ENCODE assay signal across 25 cellular contexts in the genomic region with DNA sequence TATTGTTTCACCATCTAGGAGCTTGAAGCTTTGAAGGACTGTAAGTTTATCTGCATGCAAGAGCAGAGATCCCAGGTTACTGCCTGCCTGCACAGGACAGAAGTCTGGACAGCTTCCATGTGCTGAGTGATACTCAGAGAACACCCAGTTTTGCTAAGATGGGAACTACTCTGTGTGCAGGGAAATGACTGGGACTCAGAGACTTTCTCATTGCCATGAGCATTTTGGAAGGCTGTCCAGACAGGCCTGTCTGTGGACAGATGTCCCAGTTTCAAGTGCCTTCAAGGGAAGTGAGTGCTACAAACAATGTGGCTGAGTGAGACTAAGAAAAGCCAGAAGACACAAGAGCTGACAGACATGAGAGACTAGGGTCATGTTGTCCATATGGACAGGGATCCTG.
"Had no signal": no experiment of that assay in that cellular context is flagged by ENCODE, and none has a peak within 500 bp of the region (broad histone marks: within the 10 kb centered on the region; RNA-seq: fewer than 3 reads in every experiment).

No MANE protein-coding gene starts in this region.

- H3K27ac ChIP-seq: SJCRH30, VCaP had no signal

- H3K4me2 ChIP-seq: SK-N-SH had no signal

- H3K27me3 ChIP-seq: SJCRH30 had no signal

- H3K4me1 ChIP-seq: SJCRH30 had no signal

- H3K9me3 ChIP-seq: SJCRH30, SK-N-SH had no signal

- H3K36me3 ChIP-seq: SJCRH30 had no signal

- H3K4me3 ChIP-seq: SJCRH30 had no signal

- ATAC-seq: PC-3 had no signal

- DNase-seq: activated CD4-positive, alpha-beta memory T cell treated with anti-CD3 and anti-CD28 coated beads, Interleukin-2, amount 10 ng/mL, durations not matched to agents 7 days and 5 days; activated CD4-positive, alpha-beta T cell treated with anti-CD3 and anti-CD28 coated beads, Interleukin-2, amount 10 ng/mL, durations not matched to agents 7 days and 5 days; activated CD4-positive, CD25-positive, alpha-beta regulatory T cell; activated CD8-positive, alpha-beta memory T cell treated with anti-CD3 and anti-CD28 coated beads, Interleukin-2, amount 50 U/mL, for 48 hours; activated effector memory CD4-positive, alpha-beta T cell treated with anti-CD3 and anti-CD28 coated beads, Interleukin-2, amount 50 U/mL, for 16 hours; activated naive CD4-positive, alpha-beta T cell treated with anti-CD3 and anti-CD28 coated beads for 36 hours; activated T-cell treated with anti-CD3 and anti-CD28 coated beads, Interleukin-2, amount 50 U/mL, for 1 hour; amygdala; caudate nucleus; IMR-90; KG1; NCI-H1092; NCI-H1417; NCI-H2029; NCI-H2107; NCI-H2171 treated with DMSO at 0.1 percent for 48 hours; NCI-H226; NCI-H69; PC-3; SJCRH30; SK-N-SH; T-helper 1 cell had no signal

- H3K9ac ChIP-seq: SK-N-SH had no signal

- FAIRE-seq: astrocyte, RCC 7860 had no signal
